12 cellular contexts compared by ENCODE assay signal in genomic region chr7:30526163-30526562, GRCh38.
"Had no signal": no experiment of that assay in that cellular context is flagged by ENCODE, and none has a peak within 500 bp of the region (broad histone marks: within the 10 kb centered on the region; RNA-seq: fewer than 3 reads in every experiment).

No MANE protein-coding gene starts in this region.

- H3K36me3 ChIP-seq: esophagus squamous epithelium, lower lobe of right lung had no signal

- H3K27ac ChIP-seq: esophagus squamous epithelium, lower lobe of right lung, spleen had no signal

- H3K4me1 ChIP-seq: lower lobe of right lung had no signal

- H3K9me3 ChIP-seq: esophagus squamous epithelium, lower lobe of right lung, spleen had no signal

- DNase-seq: activated CD4-positive, alpha-beta T cell treated with anti-CD3 and anti-CD28 coated beads for 36 hours; activated CD4-positive, alpha-beta T cell treated with anti-CD3 and anti-CD28 coated beads, Interleukin-2, amount 50 U/mL, for 48 hours; cerebellar nuclear complex; cortex of kidney; effector CD4-positive, alpha-beta T cell; esophagus squamous epithelium; left colon; lower lobe of right lung; nephron progenitor cell; retina; spleen; stimulated activated naive CD4-positive, alpha-beta T cell had no signal

- H3K4me3 ChIP-seq: esophagus squamous epithelium, lower lobe of right lung, spleen had no signal

- H3K27me3 ChIP-seq: esophagus squamous epithelium, spleen had no signal
